ENCODE assay signal across 11 cellular contexts in the genomic region with DNA sequence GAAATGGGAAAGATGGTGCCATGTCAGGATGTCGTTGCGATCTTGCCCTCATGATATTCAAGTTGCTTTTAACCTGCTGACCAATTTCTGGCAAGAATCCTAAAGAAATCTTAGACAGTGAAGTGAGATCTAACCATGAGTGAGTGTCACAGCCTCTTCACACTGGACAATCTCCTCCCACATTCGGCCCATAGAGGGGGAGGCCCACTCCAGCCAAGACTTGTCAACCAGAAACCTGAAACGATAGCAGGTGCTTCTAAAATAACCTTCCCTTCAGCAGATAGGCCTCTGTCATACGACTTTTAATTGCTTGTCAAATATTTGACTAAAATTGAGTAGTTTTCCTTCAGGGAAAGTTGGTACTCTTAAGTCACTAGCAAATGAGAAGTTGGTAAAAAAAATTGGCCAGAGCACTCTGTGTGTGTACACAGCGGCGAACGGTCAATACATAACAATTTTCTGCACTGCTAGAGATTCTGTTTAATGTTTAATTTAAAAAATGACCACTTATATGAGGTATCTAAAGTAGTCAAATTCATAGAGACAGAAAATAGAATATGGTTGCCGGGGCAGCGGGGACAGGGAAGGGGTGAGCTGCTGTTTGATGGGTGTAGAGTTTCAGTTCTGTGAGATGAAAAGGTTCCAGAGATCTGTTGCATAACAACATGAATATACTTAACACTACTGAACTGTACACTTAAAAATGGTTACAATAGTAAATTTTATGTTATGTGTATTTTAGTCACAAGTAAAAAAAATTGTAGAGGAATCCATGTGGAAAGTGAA.
DNase-seq lines count a peak whose midpoint lies in the region.
"Had no signal": no experiment of that assay in that cellular context is flagged by ENCODE, and none has a peak within 500 bp of the region (broad histone marks: within the 10 kb centered on the region; RNA-seq: fewer than 3 reads in every experiment).

No MANE protein-coding gene starts in this region.

- H3K23ac ChIP-seq in mesenchymal stem cell (ENCODE audit: low read length in 2 of 2): no peak overlapping the region

- H3K4me1 ChIP-seq in mesenchymal stem cell (ENCODE audit: control insufficient read depth, insufficient read depth, low read depth, low read length): no peaks in the 10 kb centered on the region

- no peak overlapping the region for H3K4me3 ChIP-seq in mesenchymal stem cell (ENCODE audit: insufficient read depth in 1 of 2, low read depth in 1 of 2, low read length in 2 of 2)
- H3K4me3 ChIP-seq in MG63: no peak overlapping the region

- H4K91ac ChIP-seq in mesenchymal stem cell (ENCODE audit: low read length): peak overlapping the region; percentile 54

- H3K4me2 ChIP-seq in mesenchymal stem cell (ENCODE audit: low read length, poor library complexity, severe bottlenecking): no peak overlapping the region

- H4K8ac ChIP-seq in mesenchymal stem cell (ENCODE audit: low read length): peak overlapping the region; percentile 51

- H2BK12ac ChIP-seq in mesenchymal stem cell (ENCODE audit: low read length in 2 of 2): peak overlapping the region; percentile 46 to 70

- H2BK15ac ChIP-seq in mesenchymal stem cell (ENCODE audit: low read depth, poor library complexity, severe bottlenecking): no peak overlapping the region

- H3K9me3 ChIP-seq in mesenchymal stem cell (ENCODE audit: control insufficient read depth, low read length) (no peaks in the 10 kb centered on the region), MG63 (no peaks in the 10 kb centered on the region)

- H3K9ac ChIP-seq in mesenchymal stem cell (ENCODE audit: low read length): no peak overlapping the region

- H2AFZ ChIP-seq in mesenchymal stem cell (ENCODE audit: low read depth, low read length): no peak overlapping the region

- no peaks in the 10 kb centered on the region for H3K79me1 ChIP-seq in mesenchymal stem cell (replicated peaks; ENCODE audit: low read length, poor library complexity, severe bottlenecking)

- no peak overlapping the region for H2BK120ac ChIP-seq in mesenchymal stem cell (ENCODE audit: low read depth, low read length)

- H3K27me3 ChIP-seq in mesenchymal stem cell (ENCODE audit: control insufficient read depth in 1 of 2, insufficient read depth in 1 of 2, low read length in 2 of 2) (no peaks in the 10 kb centered on the region), MG63 (no peaks in the 10 kb centered on the region)

- WGBS in mesenchymal stem cell: 84% methylated on average over 7 of the region's 10 CpGs

- H3K27ac ChIP-seq in mesenchymal stem cell (ENCODE audit: low read length, poor library complexity, severe bottlenecking): no peak overlapping the region

- DNase-seq in COR-L47 (lab: John Stamatoyannopoulos, UW): peak; percentile 84
- peak; percentile 87 to 97 (median 88) for DNase-seq in NCI-H1417 (lab: John Stamatoyannopoulos, UW)
- peak; percentile 73 for DNase-seq in NCI-H774 (lab: John Stamatoyannopoulos, UW)
- no peak for DNase-seq in mesenchymal stem cell
- no peak for DNase-seq in MG63
- no peak for DNase-seq in anterior cingulate cortex (lab: John Stamatoyannopoulos, UW)
- DNase-seq in OCI-M2 (lab: John Stamatoyannopoulos, UW; ENCODE audit: unreplicated experiment): no peak
- no peak for DNase-seq in EL
- DNase-seq: activated B cell treated with CpG ODN at 0.5 μM for 24 hours; activated naive CD4-positive, alpha-beta T cell treated with anti-CD3 and anti-CD28 coated beads, Interleukin-2, amount 10 ng/mL, durations not matched to agents 7 days and 5 days; effector CD4-positive, alpha-beta T cell had no signal

- no peak overlapping the region for H2AK5ac ChIP-seq in mesenchymal stem cell (ENCODE audit: low read length, severe bottlenecking)

- no peak overlapping the region for H2BK5ac ChIP-seq in mesenchymal stem cell (ENCODE audit: low read depth, low read length, poor library complexity, severe bottlenecking)

- no peak overlapping the region for H3K14ac ChIP-seq in mesenchymal stem cell (ENCODE audit: low read length in 2 of 2)

- no peaks in the 10 kb centered on the region for H3K36me3 ChIP-seq in mesenchymal stem cell (ENCODE audit: control insufficient read depth in 1 of 2, insufficient read depth in 2 of 2, low read depth in 1 of 2, low read length in 2 of 2)
- no peaks in the 10 kb centered on the region for H3K36me3 ChIP-seq in MG63

- H3K4ac ChIP-seq in mesenchymal stem cell (ENCODE audit: low read depth in 1 of 2, low read length in 2 of 2): peak overlapping the region in 1 of 2 experiments; percentile 8

- peak overlapping the region in 1 of 2 experiments; percentile 67 for H3K18ac ChIP-seq in mesenchymal stem cell (ENCODE audit: low read depth in 1 of 2, low read length in 2 of 2)

Comparison
In these comparisons a context has a peak if more than half of its experiments do, and no peak if none do; other contexts are left out.
1. DNase-seq: peak in COR-L47 (single experiment), NCI-H1417 (3 of 3) and NCI-H774 (single experiment); none in mesenchymal stem cell (single experiment), MG63 (single experiment), anterior cingulate cortex (0 of 58), OCI-M2 (single experiment) and EL (single experiment).